1 cellular context compared by ENCODE assay signal in the genomic region with DNA sequence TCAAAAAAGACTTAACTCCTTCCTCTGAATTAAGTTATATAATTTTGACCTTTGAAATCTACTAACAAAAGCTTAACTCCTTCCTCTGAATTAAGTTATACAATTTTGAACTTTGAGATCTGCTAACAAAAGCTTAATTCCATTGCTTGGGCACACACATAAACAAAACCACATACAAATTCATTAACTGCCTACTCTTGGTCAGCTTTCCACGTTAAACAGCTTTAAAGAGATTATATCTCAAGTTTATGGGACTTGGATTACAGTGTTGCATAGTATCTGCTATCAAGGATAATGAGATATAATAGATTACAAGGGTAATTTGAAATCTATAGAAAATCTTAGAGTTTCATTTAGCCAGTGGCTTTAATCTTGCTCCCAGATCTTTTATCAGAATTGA.
TF ChIP-seq lines count a peak whose summit lies in the region.

No MANE protein-coding gene starts in this region.

TF ChIP-seq in HepG2, 621 proteins besides CTCF, POLR2A, EP300 and RAD21 (continued from another document):
- TF ChIP-seq, protein P1, sequence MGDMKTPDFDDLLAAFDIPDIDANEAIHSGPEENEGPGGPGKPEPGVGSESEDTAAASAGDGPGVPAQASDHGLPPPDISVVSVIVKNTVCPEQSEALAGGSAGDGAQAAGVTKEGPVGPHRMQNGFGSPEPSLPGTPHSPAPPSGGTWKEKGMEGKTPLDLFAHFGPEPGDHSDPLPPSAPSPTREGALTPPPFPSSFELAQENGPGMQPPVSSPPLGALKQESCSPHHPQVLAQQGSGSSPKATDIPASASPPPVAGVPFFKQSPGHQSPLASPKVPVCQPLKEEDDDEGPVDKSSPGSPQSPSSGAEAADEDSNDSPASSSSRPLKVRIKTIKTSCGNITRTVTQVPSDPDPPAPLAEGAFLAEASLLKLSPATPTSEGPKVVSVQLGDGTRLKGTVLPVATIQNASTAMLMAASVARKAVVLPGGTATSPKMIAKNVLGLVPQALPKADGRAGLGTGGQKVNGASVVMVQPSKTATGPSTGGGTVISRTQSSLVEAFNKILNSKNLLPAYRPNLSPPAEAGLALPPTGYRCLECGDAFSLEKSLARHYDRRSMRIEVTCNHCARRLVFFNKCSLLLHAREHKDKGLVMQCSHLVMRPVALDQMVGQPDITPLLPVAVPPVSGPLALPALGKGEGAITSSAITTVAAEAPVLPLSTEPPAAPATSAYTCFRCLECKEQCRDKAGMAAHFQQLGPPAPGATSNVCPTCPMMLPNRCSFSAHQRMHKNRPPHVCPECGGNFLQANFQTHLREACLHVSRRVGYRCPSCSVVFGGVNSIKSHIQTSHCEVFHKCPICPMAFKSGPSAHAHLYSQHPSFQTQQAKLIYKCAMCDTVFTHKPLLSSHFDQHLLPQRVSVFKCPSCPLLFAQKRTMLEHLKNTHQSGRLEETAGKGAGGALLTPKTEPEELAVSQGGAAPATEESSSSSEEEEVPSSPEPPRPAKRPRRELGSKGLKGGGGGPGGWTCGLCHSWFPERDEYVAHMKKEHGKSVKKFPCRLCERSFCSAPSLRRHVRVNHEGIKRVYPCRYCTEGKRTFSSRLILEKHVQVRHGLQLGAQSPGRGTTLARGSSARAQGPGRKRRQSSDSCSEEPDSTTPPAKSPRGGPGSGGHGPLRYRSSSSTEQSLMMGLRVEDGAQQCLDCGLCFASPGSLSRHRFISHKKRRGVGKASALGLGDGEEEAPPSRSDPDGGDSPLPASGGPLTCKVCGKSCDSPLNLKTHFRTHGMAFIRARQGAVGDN (CRISPR knock-in tag; IDR thresholded peaks at IDR 0.05), result no peak
- no peak for TF ChIP-seq KLF15 (CRISPR knock-in tag; IDR thresholded peaks at IDR 0.05; ENCODE audit: borderline replicate concordance)
- peak; percentile 25; the same call in 1 of the 2 replicates for TF ChIP-seq HNF4A (CRISPR knock-in tag; IDR thresholded peaks at IDR 0.05)
- TF ChIP-seq, protein P2, sequence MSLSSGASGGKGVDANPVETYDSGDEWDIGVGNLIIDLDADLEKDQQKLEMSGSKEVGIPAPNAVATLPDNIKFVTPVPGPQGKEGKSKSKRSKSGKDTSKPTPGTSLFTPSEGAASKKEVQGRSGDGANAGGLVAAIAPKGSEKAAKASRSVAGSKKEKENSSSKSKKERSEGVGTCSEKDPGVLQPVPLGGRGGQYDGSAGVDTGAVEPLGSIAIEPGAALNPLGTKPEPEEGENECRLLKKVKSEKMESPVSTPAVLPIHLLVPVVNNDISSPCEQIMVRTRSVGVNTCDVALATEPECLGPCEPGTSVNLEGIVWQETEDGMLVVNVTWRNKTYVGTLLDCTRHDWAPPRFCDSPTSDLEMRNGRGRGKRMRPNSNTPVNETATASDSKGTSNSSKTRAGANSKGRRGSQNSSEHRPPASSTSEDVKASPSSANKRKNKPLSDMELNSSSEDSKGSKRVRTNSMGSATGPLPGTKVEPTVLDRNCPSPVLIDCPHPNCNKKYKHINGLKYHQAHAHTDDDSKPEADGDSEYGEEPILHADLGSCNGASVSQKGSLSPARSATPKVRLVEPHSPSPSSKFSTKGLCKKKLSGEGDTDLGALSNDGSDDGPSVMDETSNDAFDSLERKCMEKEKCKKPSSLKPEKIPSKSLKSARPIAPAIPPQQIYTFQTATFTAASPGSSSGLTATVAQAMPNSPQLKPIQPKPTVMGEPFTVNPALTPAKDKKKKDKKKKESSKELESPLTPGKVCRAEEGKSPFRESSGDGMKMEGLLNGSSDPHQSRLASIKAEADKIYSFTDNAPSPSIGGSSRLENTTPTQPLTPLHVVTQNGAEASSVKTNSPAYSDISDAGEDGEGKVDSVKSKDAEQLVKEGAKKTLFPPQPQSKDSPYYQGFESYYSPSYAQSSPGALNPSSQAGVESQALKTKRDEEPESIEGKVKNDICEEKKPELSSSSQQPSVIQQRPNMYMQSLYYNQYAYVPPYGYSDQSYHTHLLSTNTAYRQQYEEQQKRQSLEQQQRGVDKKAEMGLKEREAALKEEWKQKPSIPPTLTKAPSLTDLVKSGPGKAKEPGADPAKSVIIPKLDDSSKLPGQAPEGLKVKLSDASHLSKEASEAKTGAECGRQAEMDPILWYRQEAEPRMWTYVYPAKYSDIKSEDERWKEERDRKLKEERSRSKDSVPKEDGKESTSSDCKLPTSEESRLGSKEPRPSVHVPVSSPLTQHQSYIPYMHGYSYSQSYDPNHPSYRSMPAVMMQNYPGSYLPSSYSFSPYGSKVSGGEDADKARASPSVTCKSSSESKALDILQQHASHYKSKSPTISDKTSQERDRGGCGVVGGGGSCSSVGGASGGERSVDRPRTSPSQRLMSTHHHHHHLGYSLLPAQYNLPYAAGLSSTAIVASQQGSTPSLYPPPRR (CRISPR knock-in tag; IDR thresholded peaks at IDR 0.05; ENCODE audit: borderline replicate concordance), result no peak
- TF ChIP-seq ZMYM3 (CRISPR knock-in tag; IDR thresholded peaks at IDR 0.05), result no peak
- TF ChIP-seq, protein P3, sequence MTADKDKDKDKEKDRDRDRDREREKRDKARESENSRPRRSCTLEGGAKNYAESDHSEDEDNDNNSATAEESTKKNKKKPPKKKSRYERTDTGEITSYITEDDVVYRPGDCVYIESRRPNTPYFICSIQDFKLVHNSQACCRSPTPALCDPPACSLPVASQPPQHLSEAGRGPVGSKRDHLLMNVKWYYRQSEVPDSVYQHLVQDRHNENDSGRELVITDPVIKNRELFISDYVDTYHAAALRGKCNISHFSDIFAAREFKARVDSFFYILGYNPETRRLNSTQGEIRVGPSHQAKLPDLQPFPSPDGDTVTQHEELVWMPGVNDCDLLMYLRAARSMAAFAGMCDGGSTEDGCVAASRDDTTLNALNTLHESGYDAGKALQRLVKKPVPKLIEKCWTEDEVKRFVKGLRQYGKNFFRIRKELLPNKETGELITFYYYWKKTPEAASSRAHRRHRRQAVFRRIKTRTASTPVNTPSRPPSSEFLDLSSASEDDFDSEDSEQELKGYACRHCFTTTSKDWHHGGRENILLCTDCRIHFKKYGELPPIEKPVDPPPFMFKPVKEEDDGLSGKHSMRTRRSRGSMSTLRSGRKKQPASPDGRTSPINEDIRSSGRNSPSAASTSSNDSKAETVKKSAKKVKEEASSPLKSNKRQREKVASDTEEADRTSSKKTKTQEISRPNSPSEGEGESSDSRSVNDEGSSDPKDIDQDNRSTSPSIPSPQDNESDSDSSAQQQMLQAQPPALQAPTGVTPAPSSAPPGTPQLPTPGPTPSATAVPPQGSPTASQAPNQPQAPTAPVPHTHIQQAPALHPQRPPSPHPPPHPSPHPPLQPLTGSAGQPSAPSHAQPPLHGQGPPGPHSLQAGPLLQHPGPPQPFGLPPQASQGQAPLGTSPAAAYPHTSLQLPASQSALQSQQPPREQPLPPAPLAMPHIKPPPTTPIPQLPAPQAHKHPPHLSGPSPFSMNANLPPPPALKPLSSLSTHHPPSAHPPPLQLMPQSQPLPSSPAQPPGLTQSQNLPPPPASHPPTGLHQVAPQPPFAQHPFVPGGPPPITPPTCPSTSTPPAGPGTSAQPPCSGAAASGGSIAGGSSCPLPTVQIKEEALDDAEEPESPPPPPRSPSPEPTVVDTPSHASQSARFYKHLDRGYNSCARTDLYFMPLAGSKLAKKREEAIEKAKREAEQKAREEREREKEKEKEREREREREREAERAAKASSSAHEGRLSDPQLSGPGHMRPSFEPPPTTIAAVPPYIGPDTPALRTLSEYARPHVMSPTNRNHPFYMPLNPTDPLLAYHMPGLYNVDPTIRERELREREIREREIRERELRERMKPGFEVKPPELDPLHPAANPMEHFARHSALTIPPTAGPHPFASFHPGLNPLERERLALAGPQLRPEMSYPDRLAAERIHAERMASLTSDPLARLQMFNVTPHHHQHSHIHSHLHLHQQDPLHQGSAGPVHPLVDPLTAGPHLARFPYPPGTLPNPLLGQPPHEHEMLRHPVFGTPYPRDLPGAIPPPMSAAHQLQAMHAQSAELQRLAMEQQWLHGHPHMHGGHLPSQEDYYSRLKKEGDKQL (CRISPR knock-in tag; IDR thresholded peaks at IDR 0.05; ENCODE audit: low read depth), result no peak
- TF ChIP-seq SOX5 (CRISPR knock-in tag; IDR thresholded peaks at IDR 0.05; ENCODE audit: borderline replicate concordance), result peak; percentile 15; the same call in 1 of the 2 replicates
- no peak for TF ChIP-seq SRF (IDR thresholded peaks at IDR 0.05; ENCODE audit: low read depth, low read length)
- no peak for TF ChIP-seq NCOA1 (CRISPR knock-in tag; IDR thresholded peaks at IDR 0.05)
- 0 out of 2 replicates have a peak, but pooled peaks have one; percentile 28 for TF ChIP-seq MIXL1 (CRISPR knock-in tag; IDR thresholded peaks at IDR 0.05)
- TF ChIP-seq ZNF652 (CRISPR knock-in tag; IDR thresholded peaks at IDR 0.05; ENCODE audit: borderline replicate concordance, low read depth), result 0 out of 2 replicates have a peak, but pooled peaks have one; percentile 11
- TF ChIP-seq RBM22 (optimal IDR thresholded peaks at IDR 0.05; ENCODE audit: low read length), result no peak
- TF ChIP-seq SMYD3 (CRISPR knock-in tag; IDR thresholded peaks at IDR 0.05), result no peak
- no peak for TF ChIP-seq ZNF143 (CRISPR knock-in tag; IDR thresholded peaks at IDR 0.05)
- TF ChIP-seq ZNF670 (CRISPR knock-in tag; IDR thresholded peaks at IDR 0.05; ENCODE audit: borderline replicate concordance), result no peak
